9 cellular contexts compared by ENCODE assay signal in genomic region chr21:37711294-37711844, GRCh38.
A peak's percentile ranks its signal among the peaks of the same experiment; 100 is the strongest.
DNase-seq lines count a peak whose midpoint lies in the region; ATAC-seq and TF ChIP-seq lines count a peak whose summit lies in the region.
"Had no signal": no experiment of that assay in that cellular context is flagged by ENCODE, and none has a peak within 500 bp of the region (broad histone marks: within the 10 kb centered on the region; RNA-seq: fewer than 3 reads in every experiment).

No MANE protein-coding gene starts in this region.

- no peak overlapping the region for H3K4me3 ChIP-seq in A673 (ENCODE audit: low read depth, low read length, poor library complexity, severe bottlenecking)
- H3K4me3 ChIP-seq in ascending aorta = peak overlapping the region in 1 of 2 donors; percentile 12
- H3K4me3 ChIP-seq in lung = no peak overlapping the region
- H3K4me3 ChIP-seq: GM23248 had no signal

- ATAC-seq in lung (ENCODE audit: insufficient read depth, low FRiP score) = no peak

- DNase-seq in A673 (ENCODE audit: low spot score) = peak; percentile 25
- peak; percentile 68 for DNase-seq in NCI-H1092 treated with DMSO at 0.1 percent for 48 hours (lab: John Stamatoyannopoulos, UW)
- DNase-seq in ascending aorta (ENCODE audit: low spot score in 2 of 2) = no peak
- no peak for DNase-seq in lung (ENCODE audit: low spot score)
- no peak for DNase-seq in dedifferentiated amniotic fluid mesenchymal stem cell (ENCODE audit: extremely low spot score)
- no peak for DNase-seq in stimulated activated CD4-positive, alpha-beta T cell treated with anti-CD3 and anti-CD28 coated beads, Interleukin-2, amount 100 ng/mL, for 24 hours
- DNase-seq in occipital lobe (lab: John Stamatoyannopoulos, UW) = no peak
- no peak for DNase-seq in GOT3 (lab: John Stamatoyannopoulos, UW)

- BruUV-seq in A673 (replicated peaks; lab: Mats Ljungman, UMichigan) = no TSS peak

- POLR2A ChIA-PET in A673 (lab: Charles Lee; ENCODE audit: low non-redundant PET) = no interaction called here

- CTCF ChIA-PET in A673 (lab: Charles Lee) = interaction anchor here (0.6 to 1.0 kb wide), 3 partner anchors 82 to 556 kb away, joined by 3 to 10 read pairs (median 3); no protein-coding TSS in a partner anchor

- H3K9me3 ChIP-seq in A673 (ENCODE audit: low read depth, low read length, poor library complexity, severe bottlenecking) = no peaks in the 10 kb centered on the region
- H3K9me3 ChIP-seq in ascending aorta = no peaks in the 10 kb centered on the region
- H3K9me3 ChIP-seq in lung (ENCODE audit: control insufficient read depth in 2 of 2, insufficient read depth in 1 of 2, low read length in 1 of 2) = peaks cover 0 to 4% of the 10 kb centered on the region in 2 donors

- H3K27ac ChIP-seq in A673 (ENCODE audit: low read depth, low read length, poor library complexity, severe bottlenecking) = no peak overlapping the region
- peak overlapping the region; percentile 54 to 74 for H3K27ac ChIP-seq in ascending aorta
- peak overlapping the region; percentile 15 to 34 for H3K27ac ChIP-seq in lung (ENCODE audit: low read depth in 1 of 2, low read length in 1 of 2)
- H3K27ac ChIP-seq: GM23248 had no signal

- peaks cover 1% of the 10 kb centered on the region for H3K27me3 ChIP-seq in A673 (replicated peaks; ENCODE audit: insufficient read depth, low read depth, low read length, poor library complexity)
- no peaks in the 10 kb centered on the region for H3K27me3 ChIP-seq in ascending aorta
- no peaks in the 10 kb centered on the region for H3K27me3 ChIP-seq in lung (ENCODE audit: control insufficient read depth, insufficient read depth)

- TF ChIP-seq CTCF in A673 (conservative IDR thresholded peaks at IDR 0.05; ENCODE audit: low read depth, low read length) (no peak), ascending aorta (IDR thresholded peaks at IDR 0.05) (no peak), lung (IDR thresholded peaks at IDR 0.05; ENCODE audit: control extremely low read depth, extremely low read depth) (no peak)

- WGBS in lung, 2 donors = 79 to 86% methylated on average over 8 of the region's 8 CpGs

- intact Hi-C loops in A673 (cut with micrococcal nuclease; ENCODE audit: unreplicated experiment) = loop anchor here (5.0 kb wide), 2 partner anchors 206 to 641 kb away; partner anchors contain the start of gene KCNJ6
- intact Hi-C loops in ascending aorta (cut with DNase I) = loop anchor here (5.0 to 10.0 kb wide), 3 partner anchors 366 to 646 kb away; no protein-coding TSS in a partner anchor

- H3K36me3 ChIP-seq in A673 (ENCODE audit: insufficient read depth, low read length, poor library complexity, severe bottlenecking) (no peaks in the 10 kb centered on the region), ascending aorta (no peaks in the 10 kb centered on the region), lung (ENCODE audit: control insufficient read depth in 2 of 2, insufficient read depth in 2 of 2, low read length in 2 of 2) (no peaks in the 10 kb centered on the region)

- H3K4me1 ChIP-seq in A673 (ENCODE audit: insufficient read depth, low read length, poor library complexity, severe bottlenecking) (peaks cover 5% of the 10 kb centered on the region), ascending aorta (peaks cover 0 to 4% of the 10 kb centered on the region in 2 donors), lung (ENCODE audit: control insufficient read depth in 2 of 2, insufficient read depth in 2 of 2, low read length in 2 of 2) (peaks cover 0 to 6% of the 10 kb centered on the region in 2 donors)

Comparison
In these comparisons a context has a peak if more than half of its experiments do, and no peak if none do; other contexts are left out.
1. DNase-seq: peak in A673 (single experiment) and NCI-H1092 treated with DMSO at 0.1 percent for 48 hours (single experiment); none in ascending aorta (0 of 2), lung (single experiment), dedifferentiated amniotic fluid mesenchymal stem cell (single experiment), stimulated activated CD4-positive, alpha-beta T cell treated with anti-CD3 and anti-CD28 coated beads, Interleukin-2, amount 100 ng/mL, for 24 hours (0 of 2), occipital lobe (single experiment) and GOT3 (single experiment).